10 cellular contexts compared by ENCODE assay signal in genomic region chrY:20681935-20682334, GRCh38.
"Had no signal": no experiment of that assay in that cellular context is flagged by ENCODE, and none has a peak within 500 bp of the region (broad histone marks: within the 10 kb centered on the region; RNA-seq: fewer than 3 reads in every experiment).

No MANE protein-coding gene starts in this region.

- H3K4me3 Mint-ChIP-seq: HFFc6 had no signal

- H3K4me3 ChIP-seq: GM23248, HAP-1, K562 had no signal

- H2AFZ ChIP-seq: GM23248 had no signal

- H3K36me3 ChIP-seq: HAP-1 had no signal

- H3K9ac ChIP-seq: GM23248 had no signal

- DNase-seq: GM23248, GOT3, H7, HFFc6, IMR-90, KG1 had no signal

- H3K4me1 ChIP-seq: HAP-1 had no signal

- H3K27ac Mint-ChIP-seq: HFFc6 had no signal

- H3K27ac ChIP-seq: GM23248 had no signal

- FAIRE-seq: HTR-8/SVneo, K562 had no signal

- H3K9me3 ChIP-seq: HAP-1 had no signal

- ATAC-seq: HCT116, K562 had no signal
